In the genomic region with DNA sequence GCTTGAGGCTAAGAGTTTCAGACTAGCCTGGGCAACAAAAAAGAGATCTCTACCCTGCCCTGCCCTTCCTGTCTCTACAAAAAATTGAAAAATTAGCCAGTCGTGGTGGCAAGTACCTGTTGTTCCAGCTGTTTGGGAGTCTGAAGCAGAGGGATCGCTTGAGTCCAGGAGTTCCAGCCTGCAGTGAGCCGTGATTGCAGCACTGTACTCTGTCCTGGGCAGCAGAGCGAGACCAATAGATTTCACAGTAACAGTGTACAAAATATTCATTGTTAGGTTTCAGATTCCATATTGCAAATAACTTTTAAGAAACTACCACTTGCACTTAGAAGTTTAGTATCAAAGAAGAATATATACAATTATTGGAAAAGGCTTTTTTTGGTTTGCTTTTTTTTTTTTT, we compare ENCODE assay signal across 22 cellular contexts. TPM values are rescaled to one million over a fixed set of nuclear protein-coding genes. Genes with fewer than 3 reads are reported as not detected.
A peak's percentile ranks its signal among the peaks of the same experiment; 100 is the strongest.
DNase-seq lines count a peak whose midpoint lies in the region; ATAC-seq, FAIRE-seq and TF ChIP-seq lines count a peak whose summit lies in the region.
"Had no signal": no experiment of that assay in that cellular context is flagged by ENCODE, and none has a peak within 500 bp of the region (broad histone marks: within the 10 kb centered on the region; RNA-seq: fewer than 3 reads in every experiment).

No MANE protein-coding gene starts in this region.

- H3K79me2 ChIP-seq in HepG2 (ENCODE audit: insufficient read depth, low read length) = no peaks in the 10 kb centered on the region

- H3K4me3 Mint-ChIP-seq in type B pancreatic cell = no peak overlapping the region
- H3K4me3 Mint-ChIP-seq: B cell; CD4-positive, alpha-beta T cell; CD8-positive, alpha-beta T cell had no signal

- ATAC-seq in HepG2 (peak; percentile 60), right lobe of liver (no peak), HG02678 (IDR thresholded peaks at IDR 0.05; ENCODE audit: unreplicated experiment) (no peak)
- ATAC-seq: A549; CD8-positive, alpha-beta T cell had no signal

- in situ Hi-C loops in HepG2 (cut with HindIII; ENCODE audit: extremely low pct_ligation_motif_present, low pct_unique_long_range_greater_than_20kb) = no loop called here

- H3K4me3 ChIP-seq in HepG2 (replicated peaks in 1 of 3; ENCODE audit: insufficient read depth in 1 of 3, low read depth in 2 of 3, low read length in 3 of 3) (no peak overlapping the region), right lobe of liver (no peak overlapping the region)
- H3K4me3 ChIP-seq: A549; BLaER1 treated with 17β-estradiol and CSF1 and Interleukin-3, amounts not matched to agents 10 nM and 100 nM had no signal

- POLR2A ChIA-PET in HepG2 (lab: Yijun Ruan, JAX) = no interaction called here

- intact Hi-C loops in HepG2 (cut with micrococcal nuclease; ENCODE audit: unreplicated experiment) = no loop called here
- intact Hi-C loops in right lobe of liver (cut with DNase I) = no loop called here

- H3K36me3 ChIP-seq in HepG2 (replicated peaks in 1 of 2; ENCODE audit: control insufficient read depth in 1 of 2, insufficient read depth in 2 of 2, low read length in 2 of 2) = no peaks in the 10 kb centered on the region
- no peaks in the 10 kb centered on the region for H3K36me3 ChIP-seq in right lobe of liver
- H3K36me3 ChIP-seq: BLaER1 treated with 17β-estradiol and CSF1 and Interleukin-3, amounts not matched to agents 10 nM and 100 nM had no signal

- peaks cover 6% of the 10 kb centered on the region for H3K4me1 Mint-ChIP-seq in type B pancreatic cell (ENCODE audit: unreplicated experiment)

- no peaks in the 10 kb centered on the region for H4K20me1 ChIP-seq in HepG2 (ENCODE audit: insufficient read depth, low read length)
- H4K20me1 ChIP-seq: BLaER1 treated with 17β-estradiol and CSF1 and Interleukin-3, amounts not matched to agents 10 nM and 100 nM had no signal

- no peak for TF ChIP-seq CTCF in HepG2 (CRISPR knock-in tag; IDR thresholded peaks at IDR 0.05)
- TF ChIP-seq CTCF in right lobe of liver (IDR thresholded peaks at IDR 0.05) = no peak
- no peak for TF ChIP-seq CTCF in type B pancreatic cell (conservative IDR thresholded peaks at IDR 0.05)

- H2AFZ ChIP-seq in HepG2 (ENCODE audit: low read length) = no peak overlapping the region

- no peaks in the 10 kb centered on the region for H3K27me3 Mint-ChIP-seq in type B pancreatic cell
- H3K27me3 Mint-ChIP-seq: B cell; CD4-positive, alpha-beta T cell had no signal

- peaks cover 5% of the 10 kb centered on the region for H3K9me3 Mint-ChIP-seq in type B pancreatic cell
- H3K9me3 Mint-ChIP-seq: CD4-positive, alpha-beta T cell; CD8-positive, alpha-beta T cell had no signal

- H3K36me3 Mint-ChIP-seq in type B pancreatic cell = no peaks in the 10 kb centered on the region
- H3K36me3 Mint-ChIP-seq: CD8-positive, alpha-beta T cell had no signal

- H3K4me1 ChIP-seq in HepG2 (ENCODE audit: insufficient read depth, low read length) (peaks cover under 1% of the 10 kb centered on the region; the same call in 1 of the 2 replicates), right lobe of liver (peaks cover 0 to 5% (median 0%) of the 10 kb centered on the region in 4 donors)
- H3K4me1 ChIP-seq: A549; BLaER1 treated with 17β-estradiol and CSF1 and Interleukin-3, amounts not matched to agents 10 nM and 100 nM; Caco-2 had no signal

- WGBS in HepG2 (ENCODE audit: low lambda C conversion rate) = 36% methylated on average over 4 of the region's 4 CpGs
- WGBS in right lobe of liver (ENCODE audit: insufficient coverage, low coverage, low lambda C conversion rate, missing lambda C conversion rate) = 92% methylated on average over 4 of the region's 4 CpGs

- H3K9me3 ChIP-seq in HepG2 (ENCODE audit: low read length) (0 out of 2 replicates have a peak, but pooled peaks cover 3% of the 10 kb centered on the region), right lobe of liver (no peaks in the 10 kb centered on the region)

- no peak overlapping the region for H3K9ac ChIP-seq in HepG2 (ENCODE audit: insufficient read depth, low read depth, low read length)
- H3K9ac ChIP-seq: BLaER1 treated with 17β-estradiol and CSF1 and Interleukin-3, amounts not matched to agents 10 nM and 100 nM had no signal

- FAIRE-seq in HepG2 (lab: Jason Lieb, UNC) = no peak
- FAIRE-seq: A549, D721Med, G401.6, GM12892, GM18507 had no signal

- no peak for TF ChIP-seq RAD21 in HepG2 (CRISPR knock-in tag; IDR thresholded peaks at IDR 0.05)

- TF ChIP-seq EP300 in HepG2 (IDR thresholded peaks at IDR 0.05; ENCODE audit: low read depth in 2 of 2, low read length in 2 of 2) (no peak), HepG2 (CRISPR knock-in tag; IDR thresholded peaks at IDR 0.05; ENCODE audit: borderline replicate concordance) (no peak)

- CTCF ChIA-PET in HepG2 (lab: Yijun Ruan, JAX; ENCODE audit: low intra/inter-chr PET ratio, low total read pairs) = no interaction called here

- H3K27ac ChIP-seq in HepG2 (ENCODE audit: extremely low read length, insufficient read depth, low read length) = no peak overlapping the region
- H3K27ac ChIP-seq in right lobe of liver = no peak overlapping the region
- H3K27ac ChIP-seq: 22Rv1; A549; BLaER1 treated with 17β-estradiol and CSF1 and Interleukin-3, amounts not matched to agents 10 nM and 100 nM; C4-2B had no signal

- DNase-seq in HepG2 (ENCODE audit: low spot score) (no peak), right lobe of liver (no peak), renal cortical epithelial cell (ENCODE audit: low read depth) (peak; percentile 22), type B pancreatic cell (ENCODE audit: extremely low spot score, unreplicated experiment) (no peak), NCI-H2171 (lab: John Stamatoyannopoulos, UW) (no peak)
- DNase-seq: AML-193; Caco-2; Calu3; CD4-positive, alpha-beta T cell; DMS79 treated with DMSO at 0.1 percent for 48 hours; GF-D8 had no signal

- no peak overlapping the region for H3K4me2 ChIP-seq in HepG2 (ENCODE audit: low read depth, low read length)
- H3K4me2 ChIP-seq: A549; BLaER1 treated with 17β-estradiol and CSF1 and Interleukin-3, amounts not matched to agents 10 nM and 100 nM had no signal

- peak overlapping the region; percentile 61 for H3K27ac Mint-ChIP-seq in type B pancreatic cell
- H3K27ac Mint-ChIP-seq: B cell; CD4-positive, alpha-beta T cell; CD8-positive, alpha-beta T cell had no signal

- no peak for TF ChIP-seq POLR2A in HepG2 (IDR thresholded peaks at IDR 0.05; ENCODE audit: insufficient read depth in 1 of 2, low read depth in 2 of 2, low read length in 2 of 2)
- no peak for TF ChIP-seq POLR2A in right lobe of liver (IDR thresholded peaks at IDR 0.05)

- H3K27me3 ChIP-seq in HepG2 (ENCODE audit: control insufficient read depth in 1 of 2, insufficient read depth in 2 of 2, low read length in 2 of 2) = no peaks in the 10 kb centered on the region
- H3K27me3 ChIP-seq in right lobe of liver = no peaks in the 10 kb centered on the region
- H3K27me3 ChIP-seq: BLaER1 treated with 17β-estradiol and CSF1 and Interleukin-3, amounts not matched to agents 10 nM and 100 nM had no signal

- BruUV-seq in HepG2 (replicated peaks; lab: Mats Ljungman, UMichigan) = no TSS peak

TF ChIP-seq in HepG2, 621 proteins besides CTCF, POLR2A, EP300 and RAD21 (continues in another document):
- no peak for TF ChIP-seq ZNF556 (CRISPR knock-in tag; IDR thresholded peaks at IDR 0.05; ENCODE audit: borderline replicate concordance)
- TF ChIP-seq, protein P1, sequence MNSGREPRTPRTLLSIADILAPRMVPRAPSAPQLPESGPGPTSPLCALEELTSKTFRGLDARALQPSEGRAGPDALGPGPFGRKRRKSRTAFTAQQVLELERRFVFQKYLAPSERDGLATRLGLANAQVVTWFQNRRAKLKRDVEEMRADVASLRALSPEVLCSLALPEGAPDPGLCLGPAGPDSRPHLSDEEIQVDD (CRISPR knock-in tag; IDR thresholded peaks at IDR 0.05; ENCODE audit: borderline replicate concordance) = no peak
- TF ChIP-seq ZNF614 (CRISPR knock-in tag; IDR thresholded peaks at IDR 0.05; ENCODE audit: borderline replicate concordance) = no peak

RNA-seq across cellular contexts. Expression of a gene that starts 54.3 kb away (rescaled TPM):
- 19.5 and 28.5 TPM in 2 replicates for total RNA-seq in HepG2 (2016; rRNA removed; fragmentation: Illumina TruSeq; extraction: Trizol)
- total RNA-seq in HepG2 (2016; cell fraction: cytosol; rRNA removed; fragmentation: Illumina TruSeq; extraction: Trizol; ENCODE audit: low read depth) = 5.6 and 5.7 TPM in 2 replicates
- total RNA-seq in HepG2 (2016; cell fraction: insoluble cytoplasmic fraction; rRNA removed; fragmentation: Illumina TruSeq; extraction: Trizol) = 19.3 and 27.8 TPM in 2 replicates
- 13.3 and 14.8 TPM in 2 replicates for total RNA-seq in HepG2 (2016; cell fraction: membrane; rRNA removed; fragmentation: Illumina TruSeq; extraction: Trizol)
- total RNA-seq in HepG2 (2016; cell fraction: nucleus; rRNA removed; fragmentation: Illumina TruSeq; extraction: Trizol) = 27.5 and 28.5 TPM in 2 replicates
- polyA plus RNA-seq in HepG2 (2011; rRNA removed) = 26.3 and 29.3 TPM in 2 replicates
- 15.9 and 28.7 TPM in 2 replicates for polyA plus RNA-seq in HepG2 (2011; cell fraction: cytosol; rRNA removed)
- 7.3 and 11.3 TPM in 2 replicates for polyA plus RNA-seq in HepG2 (2011; cell fraction: nucleus; rRNA removed)
- 54.4 and 58.5 TPM in 2 replicates for polyA plus RNA-seq in HepG2 (2012)
- polyA plus RNA-seq in HepG2 (2016; cell fraction: cytosol; fragmentation: Illumina TruSeq; extraction: Trizol; ENCODE audit: low read depth) = 1.4 and 1.7 TPM in 2 replicates
- 17.4 and 17.6 TPM in 2 replicates for polyA plus RNA-seq in HepG2 (2016; cell fraction: insoluble cytoplasmic fraction; fragmentation: Illumina TruSeq; extraction: Trizol; ENCODE audit: low read depth)
- 5.6 and 5.8 TPM in 2 replicates for polyA plus RNA-seq in HepG2 (2016; cell fraction: membrane; fragmentation: Illumina TruSeq; extraction: Trizol; ENCODE audit: low read depth)
- polyA plus RNA-seq in HepG2 (2016; cell fraction: nucleus; fragmentation: Illumina TruSeq; extraction: Trizol; ENCODE audit: insufficient read depth, low read depth) = 29.6 and 33.7 TPM in 2 replicates
- polyA minus RNA-seq in HepG2 (2011; rRNA and poly(A)+ RNA removed; ENCODE audit: low replicate concordance) = 11.0 and 33.8 TPM in 2 replicates
- polyA minus RNA-seq in HepG2 (2011; cell fraction: cytosol; rRNA and poly(A)+ RNA removed) = 29.1 and 41.9 TPM in 2 replicates
- polyA minus RNA-seq in HepG2 (2011; cell fraction: nucleus; rRNA and poly(A)+ RNA removed) = 28.5 and 42.8 TPM in 2 replicates
- 10 to 100 TPM in 3 of 6 experiments, 1 to 10 TPM in 3; 9.1 to 11.0 (median 9.9) TPM for total RNA-seq in right lobe of liver
- 44.2 and 63.0 TPM in 2 replicates for total RNA-seq in renal cortical epithelial cell
- 23.5 and 56.0 TPM in 2 replicates for total RNA-seq in type B pancreatic cell (ENCODE audit: low replicate concordance)
